22 cellular contexts compared by ENCODE assay signal in the genomic region with DNA sequence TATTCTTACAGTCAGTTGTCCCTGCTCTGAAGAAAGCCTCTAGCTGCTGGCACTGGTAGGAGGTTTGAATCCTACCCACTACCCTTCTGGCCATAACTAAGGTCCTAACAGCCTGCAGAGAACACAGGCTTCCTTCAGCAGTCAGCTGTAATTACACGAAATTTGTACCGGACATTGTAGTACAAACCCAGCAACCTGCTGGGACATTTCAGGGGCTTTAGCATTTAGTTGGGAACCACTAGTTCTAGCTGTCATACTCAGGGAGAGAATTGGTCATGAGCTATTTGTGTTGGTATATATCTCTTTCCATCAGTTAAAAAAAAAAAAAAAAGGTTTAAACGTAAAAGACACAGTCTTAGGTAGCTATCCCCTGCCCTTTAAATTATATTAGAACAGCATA.
DNase-seq lines count a peak whose midpoint lies in the region; ATAC-seq, FAIRE-seq and TF ChIP-seq lines count a peak whose summit lies in the region.
"Had no signal": no experiment of that assay in that cellular context is flagged by ENCODE, and none has a peak within 500 bp of the region (broad histone marks: within the 10 kb centered on the region; RNA-seq: fewer than 3 reads in every experiment).

No MANE protein-coding gene starts in this region.

- H4K5ac ChIP-seq in H1 (ENCODE audit: insufficient read length, low read depth, low read length): no peak overlapping the region
- H4K5ac ChIP-seq in mesendoderm (ENCODE audit: low read length): no peak overlapping the region

- ATAC-seq in HG02610 (IDR thresholded peaks at IDR 0.05; ENCODE audit: unreplicated experiment): no peak
- ATAC-seq: HCT116 had no signal

- H2BK120ac ChIP-seq in H1 (replicated peaks; ENCODE audit: low read depth, low read length) (no peak overlapping the region), mesendoderm (ENCODE audit: low read depth, low read length) (peak overlapping the region; percentile 23)

- H3K27me3 Mint-ChIP-seq in activated T-helper 2 cell treated with anti-CD3 and anti-CD28 coated beads, Interferon-gamma antibody, Interleukin-2, Interleukin-4, amounts not matched to agents 10 μg/mL and 5 μg/mL and 100 μg/mL, durations not matched to agents 14 hours and 24 hours and 36 hours (ENCODE audit: low read depth): peaks cover 3% of the 10 kb centered on the region
- H3K27me3 Mint-ChIP-seq: CD4-positive, alpha-beta T cell had no signal

- H3K4ac ChIP-seq in H1 (replicated peaks; ENCODE audit: insufficient read length, low read depth, low read length): no peak overlapping the region
- H3K4ac ChIP-seq in mesendoderm (ENCODE audit: low read depth, low read length): peak overlapping the region; percentile 36

- intact Hi-C loops in stomach (cut with DNase I; ENCODE audit: low total_unique reads): no loop called here
- intact Hi-C loops in activated T-helper 2 cell treated with anti-CD3 and anti-CD28 coated beads, Interferon-gamma antibody, Interleukin-2, Interleukin-4, amounts not matched to agents 10 μg/mL and 5 μg/mL and 100 μg/mL, durations not matched to agents 14 hours and 24 hours and 36 hours (cut with micrococcal nuclease): no loop called here

- no peaks in the 10 kb centered on the region for H3K79me1 ChIP-seq in H1 (ENCODE audit: low read depth, low read length)
- H3K79me1 ChIP-seq in mesendoderm (ENCODE audit: low read length): no peaks in the 10 kb centered on the region

- H3K18ac ChIP-seq in H1 (ENCODE audit: extremely low read depth, low read length): no peak overlapping the region
- peak overlapping the region; percentile 90 for H3K18ac ChIP-seq in mesendoderm (ENCODE audit: low read length)

- H3K9me3 Mint-ChIP-seq in activated T-helper 2 cell treated with anti-CD3 and anti-CD28 coated beads, Interferon-gamma antibody, Interleukin-2, Interleukin-4, amounts not matched to agents 10 μg/mL and 5 μg/mL and 100 μg/mL, durations not matched to agents 14 hours and 24 hours and 36 hours: no peaks in the 10 kb centered on the region
- H3K9me3 Mint-ChIP-seq: CD4-positive, alpha-beta T cell; GM23338 had no signal

- TF ChIP-seq POLR2A in H1 (IDR thresholded peaks at IDR 0.05; ENCODE audit: control extremely low read depth in 1 of 2, low read depth in 2 of 2, low read length in 2 of 2) (no peak), stomach (IDR thresholded peaks at IDR 0.05) (no peak)

- WGBS in H1 (ENCODE audit: extremely low coverage in 1 of 2, insufficient coverage in 1 of 2, insufficient read length in 1 of 2, insufficient replicate concordance in 2 of 2, low coverage in 1 of 2, low lambda C conversion rate in 2 of 2, missing lambda C conversion rate in 1 of 2), 2 experiments: 69% methylated on average over 3 of the region's 3 CpGs; no CpG with 5 or more reads in 1 of the 2 experiments
- WGBS in mesendoderm (ENCODE audit: extremely low coverage, insufficient coverage, low lambda C conversion rate): no CpG with 5 or more reads among the region's 3 CpGs
- WGBS in stomach, 5 donors: 86 to 93% (median 90%) methylated on average over 3 of the region's 3 CpGs

- DNase-seq in NCI-H69 (lab: John Stamatoyannopoulos, UW) (peak; percentile 53), H1 (ENCODE audit: low read depth in 1 of 2, low spot score in 2 of 2) (no peak), mesendoderm (no peak), substantia nigra (lab: John Stamatoyannopoulos, UW) (no peak), stomach (no peak)
- DNase-seq in activated CD4-positive, CD25-positive, alpha-beta regulatory T cell treated with anti-CD3 and anti-CD28 coated beads, Interleukin-2, amount 50 U/mL, for 72 hours: no peak
- no peak for DNase-seq in activated T-helper 2 cell treated with anti-CD3 and anti-CD28 coated beads, Interferon-gamma antibody, Interleukin-2, Interleukin-4, amounts not matched to agents 10 μg/mL and 5 μg/mL and 100 μg/mL, durations not matched to agents 14 hours and 24 hours and 36 hours (ENCODE audit: low spot score)
- DNase-seq: ACHN; Caco-2; CD4-positive, alpha-beta T cell; H7; HFFc6 had no signal

- peaks cover 0 to 2% (median 0%) of the 10 kb centered on the region in 4 experiments; a peak in 2 of 7 replicates for H3K4me1 ChIP-seq in H1 (replicated peaks in 1 of 4; ENCODE audit: control insufficient read depth in 3 of 4, insufficient read depth in 4 of 4, low read length in 3 of 4)
- peaks cover 7% of the 10 kb centered on the region for H3K4me1 ChIP-seq in mesendoderm (ENCODE audit: control insufficient read depth, low read depth, low read length)
- no peaks in the 10 kb centered on the region for H3K4me1 ChIP-seq in stomach

- H3K4me3 ChIP-seq in H1 (ENCODE audit: extremely low read depth in 1 of 4, insufficient read depth in 2 of 4, low read depth in 3 of 4, low read length in 4 of 4) (no peak overlapping the region), mesendoderm (ENCODE audit: low read length) (no peak overlapping the region), stomach (no peak overlapping the region)
- H3K4me3 ChIP-seq: GM23338 had no signal

- H3K14ac ChIP-seq in H1 (ENCODE audit: insufficient read length): no peak overlapping the region

- H3K9me3 ChIP-seq in H1 (ENCODE audit: insufficient read depth in 2 of 2, low read depth in 1 of 2, low read length in 1 of 2): no peaks in the 10 kb centered on the region
- H3K9me3 ChIP-seq in stomach: no peaks in the 10 kb centered on the region
- H3K9me3 ChIP-seq: Caco-2 had no signal

- no peak overlapping the region for H3K27ac Mint-ChIP-seq in activated T-helper 2 cell treated with anti-CD3 and anti-CD28 coated beads, Interferon-gamma antibody, Interleukin-2, Interleukin-4, amounts not matched to agents 10 μg/mL and 5 μg/mL and 100 μg/mL, durations not matched to agents 14 hours and 24 hours and 36 hours
- H3K27ac Mint-ChIP-seq: CD4-positive, alpha-beta T cell; GM23338; HFFc6 had no signal

- no peaks in the 10 kb centered on the region for H3K4me1 Mint-ChIP-seq in activated T-helper 2 cell treated with anti-CD3 and anti-CD28 coated beads, Interferon-gamma antibody, Interleukin-2, Interleukin-4, amounts not matched to agents 10 μg/mL and 5 μg/mL and 100 μg/mL, durations not matched to agents 14 hours and 24 hours and 36 hours (ENCODE audit: low read depth)

- no peak overlapping the region for H3K27ac ChIP-seq in H1 (ENCODE audit: low read depth, low read length)
- H3K27ac ChIP-seq in mesendoderm (ENCODE audit: low read depth, low read length): no peak overlapping the region
- H3K27ac ChIP-seq in substantia nigra (ENCODE audit: low read depth, low read length, poor library complexity, severe bottlenecking): peak overlapping the region; percentile 91
- H3K27ac ChIP-seq in stomach: no peak overlapping the region
- H3K27ac ChIP-seq: C4-2B, HL-60 had no signal

- no peak overlapping the region for H2BK12ac ChIP-seq in H1 (ENCODE audit: low read depth, low read length)

- no peaks in the 10 kb centered on the region for H3K79me2 ChIP-seq in H1 (ENCODE audit: control insufficient read depth in 1 of 2, insufficient read depth in 2 of 2, low read length in 2 of 2)
- no peaks in the 10 kb centered on the region for H3K79me2 ChIP-seq in mesendoderm (ENCODE audit: control insufficient read depth, insufficient read depth, low read length)

- H3K4me2 ChIP-seq in H1 (ENCODE audit: insufficient read depth in 1 of 2, low read depth in 2 of 2, low read length in 2 of 2): no peak overlapping the region
- no peak overlapping the region for H3K4me2 ChIP-seq in mesendoderm (ENCODE audit: low read length)
- H3K4me2 ChIP-seq: GM23338 had no signal

- POLR2A ChIA-PET in H1 (lab: Charles Lee; ENCODE audit: partially characterized antibody): interaction anchor here (0.6 to 1.2 kb wide), 2 partner anchors 11 to 187 kb away, joined by 3 to 5 read pairs; no protein-coding TSS in a partner anchor

- H4K20me1 ChIP-seq in H1 (replicated peaks in 1 of 2; ENCODE audit: control insufficient read depth in 1 of 2, insufficient read depth in 2 of 2, low read length in 2 of 2): no peaks in the 10 kb centered on the region

- no peak overlapping the region; the same call in 1 of the 2 replicates for H2AFZ ChIP-seq in H1 (ENCODE audit: low read length)
- H2AFZ ChIP-seq: GM23338 had no signal

- H4K91ac ChIP-seq in H1 (replicated peaks; ENCODE audit: insufficient read length, low read length): no peak overlapping the region

- TF ChIP-seq EP300 in H1 (IDR thresholded peaks at IDR 0.05; ENCODE audit: borderline replicate concordance in 1 of 2, low read depth in 2 of 2, low read length in 2 of 2): no peak
- no peak for TF ChIP-seq EP300 in stomach (IDR thresholded peaks at IDR 0.05)

- H2BK20ac ChIP-seq in H1 (ENCODE audit: low read length): 0 out of 2 replicates have a peak overlapping the region, but pooled peaks have one; percentile 7

- H3K23me2 ChIP-seq in H1 (ENCODE audit: low read depth, low read length): no peaks in the 10 kb centered on the region

- no peak overlapping the region for H3K9ac ChIP-seq in H1 (replicated peaks in 1 of 4; ENCODE audit: extremely low read depth in 1 of 4, low read depth in 3 of 4, low read length in 3 of 4)
- no peak overlapping the region for H3K9ac ChIP-seq in mesendoderm (ENCODE audit: low read length)

- no peak for FAIRE-seq in H1 (lab: Jason Lieb, UNC)
- FAIRE-seq: A204.1, D721Med, G401.6, GM12892, GM18507 had no signal

- H3K36me3 Mint-ChIP-seq in activated T-helper 2 cell treated with anti-CD3 and anti-CD28 coated beads, Interferon-gamma antibody, Interleukin-2, Interleukin-4, amounts not matched to agents 10 μg/mL and 5 μg/mL and 100 μg/mL, durations not matched to agents 14 hours and 24 hours and 36 hours (ENCODE audit: low read depth): no peaks in the 10 kb centered on the region

- CTCF ChIA-PET in H1 (lab: Charles Lee; ENCODE audit: partially characterized antibody): interaction anchor here (0.6 to 1.2 kb wide), 5 partner anchors 10 to 455 kb away, joined by 3 to 6 read pairs (median 3); no protein-coding TSS in a partner anchor

- no peak overlapping the region for H2AK5ac ChIP-seq in H1 (ENCODE audit: low read depth, low read length)
- peak overlapping the region; percentile 36 for H2AK5ac ChIP-seq in mesendoderm (ENCODE audit: low read length)

- no peak for TF ChIP-seq CTCF in H1 (IDR thresholded peaks at IDR 0.05; ENCODE audit: control extremely low read depth in 1 of 3, insufficient read depth in 1 of 3, low read depth in 1 of 3, low read length in 3 of 3)
- no peak for TF ChIP-seq CTCF in stomach (IDR thresholded peaks at IDR 0.05)

- H3K27me3 ChIP-seq in H1 (replicated peaks in 1 of 4; ENCODE audit: control insufficient read depth in 3 of 4, extremely low read depth in 1 of 4, insufficient read depth in 3 of 4, low read length in 3 of 4): no peaks in the 10 kb centered on the region
- no peaks in the 10 kb centered on the region for H3K27me3 ChIP-seq in mesendoderm (ENCODE audit: insufficient read depth, low read length, poor library complexity)
- H3K27me3 ChIP-seq in stomach: no peaks in the 10 kb centered on the region

- H4K8ac ChIP-seq in H1 (ENCODE audit: extremely low read depth, insufficient read depth, low read length) (no peak overlapping the region), mesendoderm (ENCODE audit: low read depth, low read length) (no peak overlapping the region)

- no peak overlapping the region for H3K23ac ChIP-seq in H1 (ENCODE audit: insufficient read length)
- no peak overlapping the region for H3K23ac ChIP-seq in mesendoderm (ENCODE audit: low read length)

- no peak overlapping the region for H3K56ac ChIP-seq in H1 (replicated peaks; ENCODE audit: insufficient read length, low read depth, low read length)
- H3K56ac ChIP-seq in mesendoderm (ENCODE audit: low read length): peak overlapping the region; percentile 29

- H3K36me3 ChIP-seq in H1 (ENCODE audit: control insufficient read depth in 2 of 4, insufficient read depth in 4 of 4, low read length in 3 of 4) (no peaks in the 10 kb centered on the region), mesendoderm (ENCODE audit: control insufficient read depth, insufficient read depth, low read length) (no peaks in the 10 kb centered on the region), stomach (no peaks in the 10 kb centered on the region)

- no peak overlapping the region for H3K4me3 Mint-ChIP-seq in activated T-helper 2 cell treated with anti-CD3 and anti-CD28 coated beads, Interferon-gamma antibody, Interleukin-2, Interleukin-4, amounts not matched to agents 10 μg/mL and 5 μg/mL and 100 μg/mL, durations not matched to agents 14 hours and 24 hours and 36 hours (ENCODE audit: low read depth)
- H3K4me3 Mint-ChIP-seq: CD4-positive, alpha-beta T cell; GM23338; HFFc6 had no signal

- 0 out of 2 replicates have a peak overlapping the region, but pooled peaks have one; percentile 76 for H2BK15ac ChIP-seq in H1 (ENCODE audit: low read length)
- peak overlapping the region; percentile 97 for H2BK15ac ChIP-seq in mesendoderm (replicated peaks; ENCODE audit: low read depth)

- H2BK5ac ChIP-seq in H1 (ENCODE audit: low read depth, low read length): no peak overlapping the region
- peak overlapping the region; percentile 31 for H2BK5ac ChIP-seq in mesendoderm (ENCODE audit: low read length)

- no peak for TF ChIP-seq RAD21 in H1 (IDR thresholded peaks at IDR 0.05 in 1 of 2, conservative IDR thresholded peaks at IDR 0.05 in 1 of 2; ENCODE audit: low read depth in 2 of 2, low read length in 2 of 2)
